In genomic region chr6:43771858-43772570, GRCh38 we compare ENCODE assay signal across 8 cellular contexts. TPM values are rescaled to one million over a fixed set of nuclear protein-coding genes. Genes with fewer than 3 reads are reported as not detected.
DNase-seq lines count a peak whose midpoint lies in the region; ATAC-seq and TF ChIP-seq lines count a peak whose summit lies in the region.

No MANE protein-coding gene starts in this region.

- H3K27ac Mint-ChIP-seq in CD8-positive, alpha-beta T cell = no peak overlapping the region
- peak overlapping the region; percentile 97 for H3K27ac Mint-ChIP-seq in HFFc6

- no peaks in the 10 kb centered on the region for H3K36me3 ChIP-seq in CD8-positive, alpha-beta T cell (ENCODE audit: insufficient read depth, low read length)

- POLR2A ChIA-PET in CD8-positive, alpha-beta T cell (lab: Charles Lee) = no interaction called here

- H3K9me3 ChIP-seq in CD8-positive, alpha-beta T cell (ENCODE audit: low read length) = no peaks in the 10 kb centered on the region

- H3K4me3 ChIP-seq in CD8-positive, alpha-beta T cell (ENCODE audit: low read depth, low read length) = peak overlapping the region; percentile 15
- peak overlapping the region; percentile 99 for H3K4me3 ChIP-seq in retinal pigment epithelial cell (ENCODE audit: low read length)

- no peak overlapping the region for H3K27ac ChIP-seq in CD8-positive, alpha-beta T cell (ENCODE audit: low read depth, low read length)
- peak overlapping the region; percentile 60 for H3K27ac ChIP-seq in angular gyrus (ENCODE audit: low read depth, low read length)

- H3K27me3 ChIP-seq in CD8-positive, alpha-beta T cell (ENCODE audit: insufficient read depth, low read length) = no peaks in the 10 kb centered on the region

- ATAC-seq in CD8-positive, alpha-beta T cell = no peak
- ATAC-seq in GM18868 (IDR thresholded peaks at IDR 0.05; ENCODE audit: unreplicated experiment) (no peak), HG03097 (IDR thresholded peaks at IDR 0.05; ENCODE audit: low FRiP score, unreplicated experiment) (no peak)

- intact Hi-C loops in CD8-positive, alpha-beta T cell (cut with DNase I, micrococcal nuclease) = loop anchor here (2.0 to 5.0 kb wide), 7 partner anchors 105 to 540 kb away; partner anchors contain the start of genes AARS2 (in 1 of the 2) and SLC29A1 (in 1 of the 2)

- peaks cover 30% of the 10 kb centered on the region for H3K27me3 Mint-ChIP-seq in CD8-positive, alpha-beta T cell (ENCODE audit: low read depth)
- no peaks in the 10 kb centered on the region for H3K27me3 Mint-ChIP-seq in HFFc6 (ENCODE audit: insufficient read depth)

- H3K4me3 Mint-ChIP-seq in CD8-positive, alpha-beta T cell = peak overlapping the region; percentile 80
- H3K4me3 Mint-ChIP-seq in HFFc6 = peak overlapping the region; percentile 98

- H3K9me3 Mint-ChIP-seq in CD8-positive, alpha-beta T cell = no peaks in the 10 kb centered on the region
- H3K9me3 Mint-ChIP-seq in HFFc6 = no peaks in the 10 kb centered on the region

- peaks cover 2% of the 10 kb centered on the region for H3K36me3 Mint-ChIP-seq in CD8-positive, alpha-beta T cell
- H3K36me3 Mint-ChIP-seq in HFFc6 (ENCODE audit: low read depth) = no peaks in the 10 kb centered on the region

- H3K4me1 ChIP-seq in CD8-positive, alpha-beta T cell (ENCODE audit: insufficient read depth, low read length) = peaks cover 9% of the 10 kb centered on the region

- peaks cover 15% of the 10 kb centered on the region for H3K4me1 Mint-ChIP-seq in CD8-positive, alpha-beta T cell (ENCODE audit: low read depth)
- peaks cover 47% of the 10 kb centered on the region for H3K4me1 Mint-ChIP-seq in HFFc6 (ENCODE audit: low read depth)

- peak in 3 of 7 experiments; percentile 25 to 52 (median 34) for DNase-seq in CD8-positive, alpha-beta T cell
- DNase-seq in HFFc6 = peak; percentile 28
- peak; percentile 25 for DNase-seq in SKM-1 (lab: John Stamatoyannopoulos, UW; ENCODE audit: unreplicated experiment)
- DNase-seq in hypothalamus (lab: John Stamatoyannopoulos, UW) = peak in 39 of 51 donors; percentile 22 to 83 (median 57)
- no peak for DNase-seq in retinal pigment epithelial cell (ENCODE audit: low read depth)

- no peak for TF ChIP-seq CTCF in CD8-positive, alpha-beta T cell (IDR thresholded peaks at IDR 0.05)
- TF ChIP-seq CTCF in HFFc6 (IDR thresholded peaks at IDR 0.05) (no peak), retinal pigment epithelial cell (conservative IDR thresholded peaks at IDR 0.05; ENCODE audit: low read depth, low read length) (no peak)

- CTCF ChIA-PET in CD8-positive, alpha-beta T cell (lab: Charles Lee) = interaction anchor here (0.8 to 4.1 kb wide), 6 partner anchors 10 to 307 kb away, joined by 3 to 29 read pairs (median 4); no protein-coding TSS in a partner anchor

RNA-seq across cellular contexts. Expression of gene VEGFA, which starts 2.0 kb away (rescaled TPM):
- 1 to 10 TPM; 4.6 to 5.3 TPM for total RNA-seq in CD8-positive, alpha-beta T cell
- 10 to 100 TPM; 26.0 to 37.4 (median 28.3) TPM for total RNA-seq in HFFc6 (2021; fragmentation: NEBNext Ultra II Directional; extraction: Animal tissue kit (Norgen Biotek cat#: 25700))

Comparison
In these comparisons a context has a peak if more than half of its experiments do, and no peak if none do; other contexts are left out.
1. RNA of gene VEGFA, which starts 2.0 kb away (total RNA-seq): 26.0 to 37.4 TPM in HFFc6; 4.6 to 5.3 TPM in CD8-positive, alpha-beta T cell; every median in the first group is over 4 times any median in the second.